ENCODE assay signal across 1 cellular context in the genomic region with DNA sequence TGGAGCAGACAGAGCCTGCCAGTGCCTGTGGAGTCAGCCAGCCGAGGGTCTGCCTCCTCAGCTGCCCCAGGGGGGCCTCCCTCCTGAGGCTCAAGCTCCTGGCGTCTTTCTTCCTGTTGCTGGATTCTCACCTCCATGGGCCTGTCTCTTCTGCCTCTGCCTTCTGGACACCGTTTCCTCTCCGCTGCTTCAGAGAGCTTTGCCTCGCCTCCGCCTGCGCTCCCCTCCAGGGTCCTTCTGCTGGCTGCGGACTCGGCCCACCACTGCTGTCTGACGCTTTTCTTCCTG.
TF ChIP-seq lines count a peak whose summit lies in the region.

No MANE protein-coding gene starts in this region.

TF ChIP-seq in GM23338, 12 proteins besides CTCF, POLR2A, EP300 and RAD21:
- TF ChIP-seq NANOG (IDR thresholded peaks at IDR 0.05; ENCODE audit: borderline replicate concordance) (no peak), JUNB (IDR thresholded peaks at IDR 0.05; ENCODE audit: unreplicated experiment) (no peak)
